Comparison of ENCODE assay signal across 15 cellular contexts in the genomic region with DNA sequence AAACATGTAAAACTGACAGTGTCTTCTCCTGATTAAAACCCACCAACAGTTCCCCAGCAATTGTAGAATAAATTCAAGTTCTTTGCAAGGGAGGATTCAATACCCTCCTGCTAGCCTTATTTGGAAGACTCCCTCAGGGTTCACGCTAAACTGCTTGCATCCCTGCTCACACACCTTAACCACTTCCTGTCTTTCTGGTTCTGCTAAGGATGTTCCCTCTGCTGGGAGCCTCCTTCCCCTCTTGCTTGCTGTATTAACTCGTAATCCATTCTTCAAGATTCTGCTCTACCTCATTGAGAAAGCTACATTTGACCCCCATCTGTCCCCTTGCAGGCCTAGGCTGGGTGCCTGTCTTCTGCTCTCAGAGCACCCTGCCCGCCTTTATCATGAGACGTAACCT. TPM values are rescaled to one million over a fixed set of nuclear protein-coding genes. Genes with fewer than 3 reads are reported as not detected.
"Had no signal": no experiment of that assay in that cellular context is flagged by ENCODE, and none has a peak within 500 bp of the region (broad histone marks: within the 10 kb centered on the region; RNA-seq: fewer than 3 reads in every experiment).

No MANE protein-coding gene starts in this region.

- H3K36me3 ChIP-seq: transverse colon had no signal

- ATAC-seq: activated T-helper 17 cell treated with anti-CD3 and anti-CD28 coated beads, Interleukin-2, amount 50 U/mL, for 72 hours; natural killer cell treated with Interleukin-12 subunit alpha and Interleukin-12 subunit beta and Interleukin-15 and Interleukin-18, amount 100 ng/mL, for 72 hours; right cardiac atrium; stimulated activated naive CD8-positive, alpha-beta T cell treated with anti-CD3 and anti-CD28 coated beads, Interleukin-15, Interleukin-2, amounts not matched to agents 100 U/mL and 50 U/mL, for 24 hours had no signal

- H3K27ac ChIP-seq: transverse colon had no signal

- H3K9me3 ChIP-seq: transverse colon had no signal

- H3K4me3 ChIP-seq: transverse colon had no signal

- DNase-seq: activated CD4-positive, alpha-beta T cell treated with anti-CD3 and anti-CD28 coated beads, Interleukin-2, amount 50 U/mL, for 4 hours; activated naive CD4-positive, alpha-beta T cell treated with Interleukin-2 at 50 U/mL for 16 hours; anterior cingulate cortex; cerebellar nuclear complex; effector CD8-positive, alpha-beta T cell; head of caudate nucleus; right cardiac atrium; small intestine; stimulated activated naive CD8-positive, alpha-beta T cell treated with anti-CD3 and anti-CD28 coated beads, Interleukin-15, Interleukin-2, amounts not matched to agents 100 U/mL and 50 U/mL, for 24 hours; T-helper 2 cell; transverse colon had no signal

RNA-seq across cellular contexts. Expression of a gene that starts 2.3 kb away (rescaled TPM):
- total RNA-seq: activated T-helper 17 cell treated with anti-CD3 and anti-CD28 coated beads, Interleukin-2, amount 50 U/mL, for 72 hours; fibroblast of lung; liver; natural killer cell treated with Interleukin-12 subunit alpha and Interleukin-12 subunit beta and Interleukin-15 and Interleukin-18, amount 100 ng/mL, for 72 hours had no signal
